Comparison of ENCODE assay signal across 18 cellular contexts in genomic region chr15:31342381-31342780, GRCh38. TPM values are rescaled to one million over a fixed set of nuclear protein-coding genes. Genes with fewer than 3 reads are reported as not detected.
DNase-seq lines count a peak whose midpoint lies in the region; ATAC-seq and TF ChIP-seq lines count a peak whose summit lies in the region.
"Had no signal": no experiment of that assay in that cellular context is flagged by ENCODE, and none has a peak within 500 bp of the region (broad histone marks: within the 10 kb centered on the region; RNA-seq: fewer than 3 reads in every experiment).

No MANE protein-coding gene starts in this region.

- peak overlapping the region; percentile 97 for H3K27ac Mint-ChIP-seq in activated CD8-positive, alpha-beta memory T cell treated with anti-CD3 and anti-CD28 coated beads, Interleukin-2, amount 10 ng/mL, durations not matched to agents 7 days and 5 days
- peak overlapping the region; percentile 99 for H3K27ac Mint-ChIP-seq in activated T-helper 1 cell treated with anti-CD3 and anti-CD28 coated beads, Interleukin-12 subunit alpha, Interleukin-12 subunit beta, Interleukin-2, Interleukin-4 antibody, amounts not matched to agents 30 ng/mL and 10 ng/mL and 1 ng/mL, durations not matched to agents 14 hours and 24 hours and 36 hours

- H3K9me3 ChIP-seq in lower lobe of right lung, result no peaks in the 10 kb centered on the region
- H3K9me3 ChIP-seq: MG63 had no signal

- H3K4me3 ChIP-seq in lower lobe of right lung, result no peak overlapping the region
- H3K4me3 ChIP-seq: MG63 had no signal

- peaks cover 100% of the 10 kb centered on the region for H3K4me1 ChIP-seq in lower lobe of right lung

- intact Hi-C loops in activated T-helper 1 cell treated with anti-CD3 and anti-CD28 coated beads, Interleukin-12 subunit alpha, Interleukin-12 subunit beta, Interleukin-2, Interleukin-4 antibody, amounts not matched to agents 30 ng/mL and 10 ng/mL and 1 ng/mL, durations not matched to agents 14 hours and 24 hours and 36 hours (cut with micrococcal nuclease), result no loop called here
- intact Hi-C loops in lower lobe of right lung (cut with DNase I), result no loop called here

- no peak for TF ChIP-seq CTCF in lower lobe of right lung (IDR thresholded peaks at IDR 0.05)

- H3K9me3 Mint-ChIP-seq in activated CD8-positive, alpha-beta memory T cell treated with anti-CD3 and anti-CD28 coated beads, Interleukin-2, amount 10 ng/mL, durations not matched to agents 7 days and 5 days (ENCODE audit: low read depth), result no peaks in the 10 kb centered on the region
- no peaks in the 10 kb centered on the region for H3K9me3 Mint-ChIP-seq in activated T-helper 1 cell treated with anti-CD3 and anti-CD28 coated beads, Interleukin-12 subunit alpha, Interleukin-12 subunit beta, Interleukin-2, Interleukin-4 antibody, amounts not matched to agents 30 ng/mL and 10 ng/mL and 1 ng/mL, durations not matched to agents 14 hours and 24 hours and 36 hours
- H3K9me3 Mint-ChIP-seq: nephron had no signal

- H3K36me3 ChIP-seq in lower lobe of right lung, result peaks cover 14% of the 10 kb centered on the region

- H3K27ac ChIP-seq in lower lobe of right lung, result peak overlapping the region; percentile 88
- H3K27ac ChIP-seq: HL-60 had no signal

- peaks cover 97% of the 10 kb centered on the region for H3K4me1 Mint-ChIP-seq in activated CD8-positive, alpha-beta memory T cell treated with anti-CD3 and anti-CD28 coated beads, Interleukin-2, amount 10 ng/mL, durations not matched to agents 7 days and 5 days
- peaks cover 98% of the 10 kb centered on the region for H3K4me1 Mint-ChIP-seq in activated T-helper 1 cell treated with anti-CD3 and anti-CD28 coated beads, Interleukin-12 subunit alpha, Interleukin-12 subunit beta, Interleukin-2, Interleukin-4 antibody, amounts not matched to agents 30 ng/mL and 10 ng/mL and 1 ng/mL, durations not matched to agents 14 hours and 24 hours and 36 hours (ENCODE audit: low read depth)

- H3K4me3 Mint-ChIP-seq in activated CD8-positive, alpha-beta memory T cell treated with anti-CD3 and anti-CD28 coated beads, Interleukin-2, amount 10 ng/mL, durations not matched to agents 7 days and 5 days, result peak overlapping the region; percentile 49
- H3K4me3 Mint-ChIP-seq in activated T-helper 1 cell treated with anti-CD3 and anti-CD28 coated beads, Interleukin-12 subunit alpha, Interleukin-12 subunit beta, Interleukin-2, Interleukin-4 antibody, amounts not matched to agents 30 ng/mL and 10 ng/mL and 1 ng/mL, durations not matched to agents 14 hours and 24 hours and 36 hours, result peak overlapping the region; percentile 67
- H3K4me3 Mint-ChIP-seq: nephron had no signal

- H3K27me3 ChIP-seq in lower lobe of right lung (ENCODE audit: low read depth), result no peaks in the 10 kb centered on the region
- H3K27me3 ChIP-seq: MG63 had no signal

- CTCF ChIA-PET in activated CD8-positive, alpha-beta memory T cell treated with anti-CD3 and anti-CD28 coated beads, Interleukin-2, amount 10 ng/mL, durations not matched to agents 7 days and 5 days (lab: Charles Lee), result interaction anchor here (0.8 to 3.7 kb wide), 12 partner anchors 10 to 147 kb away, joined by 3 to 10 read pairs (median 5); no protein-coding TSS in a partner anchor

- ATAC-seq in activated CD8-positive, alpha-beta memory T cell treated with anti-CD3 and anti-CD28 coated beads, Interleukin-2, amount 10 ng/mL, durations not matched to agents 7 days and 5 days, result no peak
- no peak for ATAC-seq in lower lobe of right lung
- ATAC-seq in HG02852 (IDR thresholded peaks at IDR 0.05; ENCODE audit: unreplicated experiment), result no peak
- ATAC-seq in activated CD4-positive, CD25-positive, alpha-beta regulatory T cell treated with anti-CD3 and anti-CD28 coated beads, Interleukin-2, amount 50 U/mL, for 24 hours, result no peak

- H3K27me3 Mint-ChIP-seq in activated CD8-positive, alpha-beta memory T cell treated with anti-CD3 and anti-CD28 coated beads, Interleukin-2, amount 10 ng/mL, durations not matched to agents 7 days and 5 days, result no peaks in the 10 kb centered on the region
- no peaks in the 10 kb centered on the region for H3K27me3 Mint-ChIP-seq in activated T-helper 1 cell treated with anti-CD3 and anti-CD28 coated beads, Interleukin-12 subunit alpha, Interleukin-12 subunit beta, Interleukin-2, Interleukin-4 antibody, amounts not matched to agents 30 ng/mL and 10 ng/mL and 1 ng/mL, durations not matched to agents 14 hours and 24 hours and 36 hours (ENCODE audit: insufficient read depth)

- DNase-seq in activated CD8-positive, alpha-beta memory T cell treated with anti-CD3 and anti-CD28 coated beads, Interleukin-2, amount 10 ng/mL, durations not matched to agents 7 days and 5 days, result no peak
- DNase-seq in activated CD8-positive, alpha-beta memory T cell treated with anti-CD3 and anti-CD28 coated beads, Interleukin-2, amount 50 U/mL, for 4 hours, result no peak
- no peak for DNase-seq in activated T-helper 1 cell treated with anti-CD3 and anti-CD28 coated beads, Interleukin-12 subunit alpha, Interleukin-12 subunit beta, Interleukin-2, Interleukin-4 antibody, amounts not matched to agents 30 ng/mL and 10 ng/mL and 1 ng/mL, durations not matched to agents 14 hours and 24 hours and 36 hours (ENCODE audit: low spot score)
- DNase-seq in lower lobe of right lung, result no peak
- peak; percentile 25 for DNase-seq in superior temporal gyrus (ENCODE audit: extremely low spot score)
- no peak for DNase-seq in NCI-H2081 (lab: John Stamatoyannopoulos, UW)
- DNase-seq: ACHN; DMS79 treated with DMSO at 0.1 percent for 48 hours; erythroblast; MG63; NCI-H510A treated with DMSO at 0.1 percent for 48 hours; SHP77; stimulated activated CD4-positive, alpha-beta T cell treated with anti-CD3 and anti-CD28 coated beads, Interleukin-12 subunit alpha, Interleukin-12 subunit beta, amount 100 ng/mL, for 4 hours; stimulated activated CD8-positive, alpha-beta memory T cell treated with anti-CD3 and anti-CD28 coated beads, Interleukin-4, amount 100 ng/mL, for 48 hours had no signal

- H3K36me3 Mint-ChIP-seq in activated CD8-positive, alpha-beta memory T cell treated with anti-CD3 and anti-CD28 coated beads, Interleukin-2, amount 10 ng/mL, durations not matched to agents 7 days and 5 days, result peaks cover 26% of the 10 kb centered on the region
- H3K36me3 Mint-ChIP-seq in activated T-helper 1 cell treated with anti-CD3 and anti-CD28 coated beads, Interleukin-12 subunit alpha, Interleukin-12 subunit beta, Interleukin-2, Interleukin-4 antibody, amounts not matched to agents 30 ng/mL and 10 ng/mL and 1 ng/mL, durations not matched to agents 14 hours and 24 hours and 36 hours (ENCODE audit: low read depth), result peaks cover 15% of the 10 kb centered on the region

RNA-seq across cellular contexts. Expression of gene KLF13, which starts 15.7 kb away (rescaled TPM):
- 100 to 1,000 TPM; 163 to 206 TPM for total RNA-seq in activated CD8-positive, alpha-beta memory T cell treated with anti-CD3 and anti-CD28 coated beads, Interleukin-2, amount 10 ng/mL, durations not matched to agents 7 days and 5 days
- total RNA-seq in activated T-helper 1 cell treated with anti-CD3 and anti-CD28 coated beads, Interleukin-12 subunit alpha, Interleukin-12 subunit beta, Interleukin-2, Interleukin-4 antibody, amounts not matched to agents 30 ng/mL and 10 ng/mL and 1 ng/mL, durations not matched to agents 14 hours and 24 hours and 36 hours, result 129 and 137 TPM in 2 replicates
- 178 TPM for total RNA-seq in lower lobe of right lung
